Comparison of ENCODE assay signal across 8 cellular contexts in the genomic region with DNA sequence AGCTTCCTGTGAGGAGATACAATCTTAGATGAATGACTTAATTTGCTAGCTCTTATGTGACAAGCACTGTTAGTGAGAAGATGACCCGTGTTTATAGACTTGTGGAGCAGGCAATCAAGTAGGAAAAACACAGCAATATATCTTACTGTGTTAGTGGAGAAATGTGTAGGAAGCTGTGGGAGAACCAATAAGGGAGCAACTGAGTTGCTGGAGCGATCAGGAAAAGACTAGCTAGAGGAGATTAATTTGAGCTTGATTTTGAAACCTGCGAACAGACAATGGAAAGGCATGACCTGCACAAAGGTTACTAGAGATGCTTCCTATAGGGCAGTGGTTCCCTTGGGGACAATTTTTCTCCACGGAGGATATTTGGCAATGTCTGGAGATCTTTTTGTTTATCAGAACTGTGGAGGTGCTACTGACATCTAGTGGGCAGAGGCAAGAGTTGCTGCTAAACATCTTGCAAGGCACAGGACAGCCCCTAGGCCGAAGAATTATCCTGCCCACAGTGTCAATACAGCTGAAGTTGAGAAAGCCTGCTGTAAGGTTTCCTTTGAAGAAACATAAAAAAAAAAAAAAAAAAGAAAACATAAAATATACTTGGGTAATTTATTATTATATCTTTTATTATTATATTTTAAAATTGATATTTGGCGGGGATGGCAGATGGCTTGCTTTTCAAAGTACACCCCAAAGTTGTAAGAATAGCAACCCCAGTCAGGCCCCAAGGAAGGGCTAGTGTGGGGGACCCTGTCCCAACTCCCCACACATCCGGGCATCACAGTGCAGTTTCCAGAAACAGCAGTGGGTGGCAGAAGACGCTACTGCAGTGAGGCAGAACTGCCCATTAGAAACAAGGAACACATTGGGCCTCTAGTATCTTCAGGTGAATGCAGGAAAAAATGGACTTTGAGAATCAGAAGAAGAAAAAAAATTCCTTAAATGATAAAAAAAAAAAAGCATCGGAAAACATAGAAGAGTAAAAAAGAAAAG.
DNase-seq lines count a peak whose midpoint lies in the region; ATAC-seq, FAIRE-seq and TF ChIP-seq lines count a peak whose summit lies in the region.

No MANE protein-coding gene starts in this region.

- TF ChIP-seq CTCF in CD8-positive, alpha-beta T cell (IDR thresholded peaks at IDR 0.05) = peak; percentile 22
- peak; percentile 69 for TF ChIP-seq CTCF in kidney (IDR thresholded peaks at IDR 0.05; ENCODE audit: borderline replicate concordance, extremely low read depth, insufficient read depth)

- H3K9me3 Mint-ChIP-seq in CD8-positive, alpha-beta T cell = no peaks in the 10 kb centered on the region

- no peaks in the 10 kb centered on the region for H3K36me3 ChIP-seq in CD8-positive, alpha-beta T cell (ENCODE audit: insufficient read depth, low read length)
- no peaks in the 10 kb centered on the region for H3K36me3 ChIP-seq in kidney (ENCODE audit: control insufficient read depth in 1 of 2, insufficient read depth in 2 of 2, low read length in 2 of 2)

- H3K4me3 ChIP-seq in CD8-positive, alpha-beta T cell (ENCODE audit: low read depth, low read length) = no peak overlapping the region
- H3K4me3 ChIP-seq in kidney (ENCODE audit: low read length in 2 of 2) = peak overlapping the region in 1 of 2 donors; percentile 35

- no peak for DNase-seq in CD8-positive, alpha-beta T cell
- DNase-seq in NAMALWA (ENCODE audit: low spot score) (peak; percentile 53), amniotic epithelial cell (ENCODE audit: low read depth) (peak; percentile 47), kidney (peak; percentile 27), COR-L47 (lab: John Stamatoyannopoulos, UW) (no peak), cerebellum (ENCODE audit: low spot score) (no peak)

- POLR2A ChIA-PET in CD8-positive, alpha-beta T cell (lab: Charles Lee) = no interaction called here

- H3K9me3 ChIP-seq in CD8-positive, alpha-beta T cell (ENCODE audit: low read length) = no peaks in the 10 kb centered on the region
- H3K9me3 ChIP-seq in kidney (ENCODE audit: control insufficient read depth in 1 of 2, low read length in 2 of 2) = no peaks in the 10 kb centered on the region

- H3K27me3 Mint-ChIP-seq in CD8-positive, alpha-beta T cell (ENCODE audit: low read depth) = peaks cover 14% of the 10 kb centered on the region

- no peaks in the 10 kb centered on the region for H3K4me1 ChIP-seq in CD8-positive, alpha-beta T cell (ENCODE audit: insufficient read depth, low read length)
- no peaks in the 10 kb centered on the region for H3K4me1 ChIP-seq in kidney (ENCODE audit: control insufficient read depth in 1 of 2, insufficient read depth in 1 of 2, low read depth in 1 of 2, low read length in 2 of 2)

- peak; percentile 55 for FAIRE-seq in kidney (lab: Jason Lieb, UNC)

- no peak overlapping the region for H3K27ac ChIP-seq in CD8-positive, alpha-beta T cell (ENCODE audit: low read depth, low read length)
- no peak overlapping the region for H3K27ac ChIP-seq in kidney (ENCODE audit: low read depth in 2 of 2, low read length in 2 of 2)

- no peak overlapping the region for H3K4me3 Mint-ChIP-seq in CD8-positive, alpha-beta T cell

- intact Hi-C loops in CD8-positive, alpha-beta T cell (cut with DNase I, micrococcal nuclease) = no loop called here
- intact Hi-C loops in kidney (cut with DNase I) = no loop called here

- no peak overlapping the region for H3K27ac Mint-ChIP-seq in CD8-positive, alpha-beta T cell

- H3K4me1 Mint-ChIP-seq in CD8-positive, alpha-beta T cell (ENCODE audit: low read depth) = no peaks in the 10 kb centered on the region

- CTCF ChIA-PET in CD8-positive, alpha-beta T cell (lab: Charles Lee) = interaction anchor here (1.2 kb wide), 1 partner anchor 508 kb away, joined by 4 read pairs; no protein-coding TSS in a partner anchor

- no peak for ATAC-seq in CD8-positive, alpha-beta T cell
- ATAC-seq in GM18498 (IDR thresholded peaks at IDR 0.05; ENCODE audit: unreplicated experiment) = peak; percentile 89
- ATAC-seq in HG02678 (IDR thresholded peaks at IDR 0.05; ENCODE audit: unreplicated experiment) = peak; percentile 82

- no peaks in the 10 kb centered on the region for H3K36me3 Mint-ChIP-seq in CD8-positive, alpha-beta T cell

- no peak overlapping the region for H3K9ac ChIP-seq in kidney (ENCODE audit: low read length in 2 of 2)

- H3K27me3 ChIP-seq in CD8-positive, alpha-beta T cell (ENCODE audit: insufficient read depth, low read length) = no peaks in the 10 kb centered on the region

Comparison
In these comparisons a context has a peak if more than half of its experiments do, and no peak if none do; other contexts are left out.
1. DNase-seq: peak in NAMALWA (single experiment), amniotic epithelial cell (single experiment) and kidney (single experiment); none in CD8-positive, alpha-beta T cell (0 of 7), COR-L47 (single experiment) and cerebellum (single experiment).